Comparison of ENCODE assay signal across 11 cellular contexts in the genomic region with DNA sequence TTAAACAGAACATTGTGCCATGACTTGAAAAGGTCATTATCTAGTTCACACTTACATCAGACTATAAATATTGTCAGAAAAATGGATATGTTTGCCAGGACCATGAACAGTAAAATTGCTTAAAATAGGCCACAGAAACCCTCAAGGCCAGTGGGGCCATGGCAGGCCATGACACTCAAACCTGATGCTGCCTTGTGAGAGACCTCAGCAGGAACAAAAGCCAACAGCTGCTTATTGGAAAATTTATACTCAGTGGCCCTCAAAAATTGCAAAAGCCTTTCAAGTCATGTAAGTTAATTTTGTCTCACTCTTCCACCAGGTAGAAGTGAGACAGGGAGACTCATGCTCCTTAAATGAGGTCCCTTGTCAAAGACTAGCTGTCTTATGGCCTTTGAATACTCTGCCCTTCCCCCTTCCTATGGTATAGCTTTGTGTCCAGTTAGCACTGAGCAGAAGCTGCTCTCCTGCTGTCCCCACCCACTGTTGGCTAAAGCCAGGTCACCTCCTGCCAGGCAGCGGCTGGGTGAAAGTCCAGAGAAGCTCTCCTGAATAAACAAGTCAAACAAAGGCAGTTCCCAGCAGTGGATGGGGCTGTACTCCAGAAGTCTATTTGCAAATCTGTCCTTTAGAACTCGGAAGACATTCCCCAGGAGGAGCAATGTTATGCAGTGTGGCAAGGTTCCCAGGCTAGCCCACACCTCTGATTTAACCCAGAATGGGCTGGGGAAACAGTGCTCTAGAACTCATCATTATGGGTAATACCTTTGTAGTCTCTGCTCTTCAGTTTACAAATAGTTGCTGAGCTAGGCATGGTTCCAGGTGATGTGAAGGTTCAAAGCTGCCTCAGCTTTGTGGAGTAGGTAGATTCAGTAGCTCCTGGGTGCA. TPM values are rescaled to one million over a fixed set of nuclear protein-coding genes. Genes with fewer than 3 reads are reported as not detected.
DNase-seq lines count a peak whose midpoint lies in the region; ATAC-seq and TF ChIP-seq lines count a peak whose summit lies in the region.
"Had no signal": no experiment of that assay in that cellular context is flagged by ENCODE, and none has a peak within 500 bp of the region (broad histone marks: within the 10 kb centered on the region; RNA-seq: fewer than 3 reads in every experiment).

No MANE protein-coding gene starts in this region.

- CTCF ChIA-PET in CD4-positive, alpha-beta T cell (lab: Charles Lee), result interaction anchor here (1.3 to 2.4 kb wide), 2 partner anchors 18 to 117 kb away, joined by 3 to 5 read pairs; no protein-coding TSS in a partner anchor

- no peak overlapping the region for H3K27ac Mint-ChIP-seq in CD4-positive, alpha-beta T cell
- H3K27ac Mint-ChIP-seq: activated T-helper 1 cell treated with anti-CD3 and anti-CD28 coated beads, Interleukin-12 subunit alpha, Interleukin-12 subunit beta, Interleukin-2, Interleukin-4 antibody, amounts not matched to agents 30 ng/mL and 10 ng/mL and 1 ng/mL, durations not matched to agents 14 hours and 24 hours and 36 hours had no signal

- no peaks in the 10 kb centered on the region for H3K9me3 Mint-ChIP-seq in CD4-positive, alpha-beta T cell
- H3K9me3 Mint-ChIP-seq: activated T-helper 1 cell treated with anti-CD3 and anti-CD28 coated beads, Interleukin-12 subunit alpha, Interleukin-12 subunit beta, Interleukin-2, Interleukin-4 antibody, amounts not matched to agents 30 ng/mL and 10 ng/mL and 1 ng/mL, durations not matched to agents 14 hours and 24 hours and 36 hours had no signal

- peak; percentile 87 for DNase-seq in NCI-H146 treated with DMSO at 0.1 percent for 48 hours (lab: John Stamatoyannopoulos, UW; ENCODE audit: unreplicated experiment)
- DNase-seq in mucosa of descending colon, result peak; percentile 77 to 85 (median 80)
- no peak for DNase-seq in upper lobe of right lung
- DNase-seq in T-helper 1 cell, result no peak
- DNase-seq in NCI-H1694 treated with DMSO at 0.1 percent for 48 hours (lab: John Stamatoyannopoulos, UW), result no peak
- no peak for DNase-seq in CD4-positive, alpha-beta T cell
- DNase-seq: NCI-H526 treated with DMSO at 0.1 percent for 48 hours; stimulated activated naive CD4-positive, alpha-beta T cell treated with Interleukin-2 at 50 U/mL for 16 hours had no signal

- H3K27me3 Mint-ChIP-seq in CD4-positive, alpha-beta T cell, result peaks cover 4% of the 10 kb centered on the region

- H3K4me1 ChIP-seq in esophagus (ENCODE audit: control insufficient read depth in 2 of 2, insufficient read depth in 2 of 2, low read length in 1 of 2) (no peaks in the 10 kb centered on the region), mucosa of descending colon (ENCODE audit: low read depth) (peaks cover 20% of the 10 kb centered on the region), upper lobe of right lung (peaks cover 51% of the 10 kb centered on the region)

- H3K4me1 Mint-ChIP-seq in CD4-positive, alpha-beta T cell (ENCODE audit: low read depth), result no peaks in the 10 kb centered on the region

- no peak for TF ChIP-seq CTCF in mucosa of descending colon (IDR thresholded peaks at IDR 0.05)
- TF ChIP-seq CTCF in upper lobe of right lung (IDR thresholded peaks at IDR 0.05), result no peak
- no peak for TF ChIP-seq CTCF in CD4-positive, alpha-beta T cell (IDR thresholded peaks at IDR 0.05)

- H3K4me3 Mint-ChIP-seq in CD4-positive, alpha-beta T cell, result no peak overlapping the region
- H3K4me3 Mint-ChIP-seq: activated T-helper 1 cell treated with anti-CD3 and anti-CD28 coated beads, Interleukin-12 subunit alpha, Interleukin-12 subunit beta, Interleukin-2, Interleukin-4 antibody, amounts not matched to agents 30 ng/mL and 10 ng/mL and 1 ng/mL, durations not matched to agents 14 hours and 24 hours and 36 hours had no signal

- H3K36me3 ChIP-seq in esophagus (ENCODE audit: control insufficient read depth in 2 of 2, insufficient read depth in 2 of 2, low read length in 1 of 2) (no peaks in the 10 kb centered on the region), mucosa of descending colon (ENCODE audit: low read depth) (no peaks in the 10 kb centered on the region), upper lobe of right lung (no peaks in the 10 kb centered on the region)

- intact Hi-C loops in mucosa of descending colon (cut with DNase I, micrococcal nuclease), result loop anchor here in 1 of 2 donors (10.0 kb wide), 1 partner anchor 572 kb away; no protein-coding TSS in a partner anchor
- intact Hi-C loops in upper lobe of right lung (cut with DNase I), result no loop called here
- intact Hi-C loops in CD4-positive, alpha-beta T cell (cut with DNase I, micrococcal nuclease), result loop anchor here in 1 of 2 experiments (10.0 kb wide), 1 partner anchor 352 kb away; no protein-coding TSS in a partner anchor

- H3K27ac ChIP-seq in esophagus (ENCODE audit: low read depth in 2 of 2, low read length in 1 of 2) (peak overlapping the region; percentile 52 to 54), upper lobe of right lung (peak overlapping the region; percentile 61)
- H3K27ac ChIP-seq in CD4-positive, alpha-beta T cell (ENCODE audit: low read depth, low read length), result no peak overlapping the region
- H3K27ac ChIP-seq: KMS-11 had no signal

- H3K36me3 Mint-ChIP-seq in CD4-positive, alpha-beta T cell (ENCODE audit: low read depth), result no peaks in the 10 kb centered on the region

- H3K27me3 ChIP-seq in esophagus (ENCODE audit: control insufficient read depth in 1 of 2, insufficient read depth in 2 of 2, low read length in 2 of 2) (no peaks in the 10 kb centered on the region), upper lobe of right lung (no peaks in the 10 kb centered on the region)
- no peaks in the 10 kb centered on the region for H3K27me3 ChIP-seq in CD4-positive, alpha-beta T cell (ENCODE audit: control insufficient read depth, insufficient read depth, low read length)

- POLR2A ChIA-PET in CD4-positive, alpha-beta T cell (lab: Charles Lee), result no interaction called here

- H3K4me3 ChIP-seq in esophagus (ENCODE audit: low read depth in 1 of 2, low read length in 2 of 2) (no peak overlapping the region), mucosa of descending colon (no peak overlapping the region), upper lobe of right lung (no peak overlapping the region)

- ATAC-seq in mucosa of descending colon (peak; percentile 88), upper lobe of right lung (peak; percentile 13)
- ATAC-seq in CD4-positive, alpha-beta T cell (ENCODE audit: poor library complexity), result no peak

- H3K9me3 ChIP-seq in esophagus (ENCODE audit: control insufficient read depth in 2 of 2, insufficient read depth in 1 of 2, low read depth in 1 of 2, low read length in 1 of 2) (no peaks in the 10 kb centered on the region), mucosa of descending colon (no peaks in the 10 kb centered on the region), upper lobe of right lung (no peaks in the 10 kb centered on the region)
- H3K9me3 ChIP-seq in CD4-positive, alpha-beta T cell (ENCODE audit: control insufficient read depth, low read length), result no peaks in the 10 kb centered on the region

- WGBS in esophagus, 2 donors, result 24 to 36% methylated on average over 2 of the region's 2 CpGs

RNA-seq across cellular contexts. Expression of a gene that starts 21.4 kb away (rescaled TPM):
- polyA plus RNA-seq in esophagus, result 10 to 100 TPM; 33.9 to 52.1 TPM
- total RNA-seq in mucosa of descending colon (100 to 1,000 TPM in 1 of 3 donors, 10 to 100 TPM in 2; 49.5 to 124 (median 72.9) TPM), upper lobe of right lung (24.5 TPM)
- 1 to 10 TPM; 1.5 to 1.8 TPM for total RNA-seq in CD4-positive, alpha-beta T cell

RNA-seq across cellular contexts. Expression of a gene that starts 32.3 kb away (rescaled TPM):
- polyA plus RNA-seq in esophagus, result 10 to 100 TPM in 1 of 2 donors, 1 to 10 TPM in 1; 8.5 to 12.1 TPM
- total RNA-seq in mucosa of descending colon (10 to 100 TPM; 35.2 to 60.3 (median 48.2) TPM), upper lobe of right lung (38.5 TPM)
- total RNA-seq in CD4-positive, alpha-beta T cell, result 10 to 100 TPM; 14.2 to 15.2 TPM

Comparison
In these comparisons a context has a peak if more than half of its experiments do, and no peak if none do; other contexts are left out.
1. DNase-seq: peak in NCI-H146 treated with DMSO at 0.1 percent for 48 hours (single experiment) and mucosa of descending colon (3 of 3); none in upper lobe of right lung (single experiment), T-helper 1 cell (0 of 5), NCI-H1694 treated with DMSO at 0.1 percent for 48 hours (single experiment) and CD4-positive, alpha-beta T cell (0 of 10).